In genomic region chr5:142459209-142459608, GRCh38 we compare ENCODE assay signal across 4 cellular contexts.
A peak's percentile ranks its signal among the peaks of the same experiment; 100 is the strongest.
TF ChIP-seq lines count a peak whose summit lies in the region.

No MANE protein-coding gene starts in this region.

TF ChIP-seq in A549, 52 proteins besides CTCF, POLR2A, EP300 and RAD21:
- TF ChIP-seq REST (IDR thresholded peaks at IDR 0.05) (peak; percentile 71), ZSCAN20 (CRISPR knock-in tag; IDR thresholded peaks at IDR 0.05) (no peak)
TF ChIP-seq in A549: peak in this region for 1.

TF ChIP-seq in HCT116, 20 proteins besides CTCF, POLR2A, EP300 and RAD21 (continued from another document):
- TF ChIP-seq SP1 (IDR thresholded peaks at IDR 0.05; ENCODE audit: low read depth) (no peak), REST (IDR thresholded peaks at IDR 0.05; ENCODE audit: low read depth) (peak; percentile 52), ZNF274 (IDR thresholded peaks at IDR 0.05; ENCODE audit: low read depth, low read length) (no peak), MAX (IDR thresholded peaks at IDR 0.05) (no peak), EGR1 (IDR thresholded peaks at IDR 0.05; ENCODE audit: low read depth) (no peak), TCF7L2 (IDR thresholded peaks at IDR 0.05; ENCODE audit: borderline replicate concordance, extremely low read depth, insufficient read depth, insufficient read length) (no peak)

TF ChIP-seq in PFSK-1, 5 proteins besides CTCF, POLR2A, EP300 and RAD21 (continued from another document):
- TF ChIP-seq TAF1 (IDR thresholded peaks at IDR 0.05; ENCODE audit: borderline replicate concordance, insufficient read depth, low read length): no peak
- TF ChIP-seq REST (IDR thresholded peaks at IDR 0.05; ENCODE audit: insufficient read depth in 1 of 2, low read depth in 2 of 2, low read length in 2 of 2): peak; percentile 69 to 81
- TF ChIP-seq FOXP2 (optimal IDR thresholded peaks at IDR 0.05; ENCODE audit: borderline replicate concordance, extremely low read depth, extremely low read length, insufficient read depth): no peak
- TF ChIP-seq POLR2AphosphoS5 (IDR thresholded peaks at IDR 0.05; ENCODE audit: low read depth, low read length): no peak

TF ChIP-seq in H1, 55 proteins besides CTCF, POLR2A, EP300 and RAD21 (continued from another document):
- TF ChIP-seq CHD1 (IDR thresholded peaks at IDR 0.05; ENCODE audit: low read depth, low read length) (no peak), GTF2F1 (IDR thresholded peaks at IDR 0.05; ENCODE audit: borderline replicate concordance, low read depth, low read length) (no peak)
